In the genomic region with DNA sequence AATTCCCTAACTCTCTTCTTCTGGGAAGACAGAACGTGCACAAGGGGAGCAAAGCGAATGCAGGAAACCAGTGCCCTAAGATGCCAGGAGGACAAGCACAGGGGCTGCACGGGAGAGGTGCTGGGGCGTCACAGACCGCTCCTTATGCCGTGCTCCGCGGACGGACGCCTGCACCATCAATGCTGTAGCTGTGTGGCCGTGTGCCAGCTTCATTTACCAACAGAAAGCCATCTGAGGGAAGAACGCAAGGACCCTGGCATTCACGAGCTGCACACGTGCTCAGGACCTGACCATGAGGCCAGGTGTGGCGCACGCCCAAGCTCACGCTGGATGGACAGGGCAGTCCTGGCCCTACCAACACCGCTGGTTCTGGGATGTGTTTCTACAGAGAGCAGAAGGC, we compare ENCODE assay signal across 26 cellular contexts.
"Had no signal": no experiment of that assay in that cellular context is flagged by ENCODE, and none has a peak within 500 bp of the region (broad histone marks: within the 10 kb centered on the region; RNA-seq: fewer than 3 reads in every experiment).

No MANE protein-coding gene starts in this region.

- H3K4me3 Mint-ChIP-seq: effector memory CD8-positive, alpha-beta T cell; naive thymus-derived CD4-positive, alpha-beta T cell had no signal

- H3K9ac ChIP-seq: parathyroid adenoma had no signal

- DNase-seq: cortex of kidney; effector memory CD8-positive, alpha-beta T cell; erythroblast; esophagus squamous epithelium; foreskin melanocyte; glutamatergic neuron; heart right ventricle; hippocampal formation; left cardiac atrium; left lung; mammary epithelial cell; mesendoderm; midbrain; naive thymus-derived CD4-positive, alpha-beta T cell; stimulated activated CD4-positive, alpha-beta T cell treated with anti-CD3 and anti-CD28 coated beads, Interleukin-12 subunit alpha, Interleukin-12 subunit beta, amount 100 ng/mL, for 4 hours; stimulated activated CD4-positive, alpha-beta T cell treated with anti-CD3 and anti-CD28 coated beads, Interleukin-1b, Interleukin-23, amount 100 ng/mL, for 48 hours; stimulated activated CD4-positive, alpha-beta T cell treated with anti-CD3 and anti-CD28 coated beads, Interleukin-4, amount 100 ng/mL, for 1 hour; stimulated activated CD8-positive, alpha-beta memory T cell treated with anti-CD3 and anti-CD28 coated beads, Interleukin-4, amount 100 ng/mL, for 48 hours; stimulated activated naive CD4-positive, alpha-beta T cell treated with Interleukin-2 at 50 U/mL for 16 hours; stomach; thyroid gland; trophoblast cell had no signal

- H3K27ac Mint-ChIP-seq: effector memory CD8-positive, alpha-beta T cell; progenitor cell of endocrine pancreas had no signal

- H3K27me3 Mint-ChIP-seq: effector memory CD8-positive, alpha-beta T cell; naive thymus-derived CD4-positive, alpha-beta T cell; progenitor cell of endocrine pancreas had no signal

- H3K9me3 Mint-ChIP-seq: effector memory CD8-positive, alpha-beta T cell; naive thymus-derived CD4-positive, alpha-beta T cell had no signal

- H2AFZ ChIP-seq: parathyroid adenoma had no signal

- ATAC-seq: effector memory CD8-positive, alpha-beta T cell; heart right ventricle; left cardiac atrium; left lung; naive thymus-derived CD4-positive, alpha-beta T cell; right lobe of liver had no signal

- H3K9me3 ChIP-seq: esophagus squamous epithelium, heart right ventricle, left lung, right lobe of liver, stomach, thyroid gland had no signal

- H3K4me3 ChIP-seq: esophagus squamous epithelium, heart right ventricle, left lung, right lobe of liver, smooth muscle cell, stomach, thyroid gland had no signal

- H3K27me3 ChIP-seq: esophagus squamous epithelium, heart right ventricle, left lung, right lobe of liver, stomach, thyroid gland had no signal

- H3K4me1 ChIP-seq: parathyroid adenoma, right lobe of liver, thyroid gland had no signal

- H3K27ac ChIP-seq: esophagus squamous epithelium, heart right ventricle, left lung, parathyroid adenoma, right lobe of liver, stomach, thyroid gland had no signal

- H3K4me2 ChIP-seq: smooth muscle cell had no signal
